Comparison of ENCODE assay signal across 22 cellular contexts in the genomic region with DNA sequence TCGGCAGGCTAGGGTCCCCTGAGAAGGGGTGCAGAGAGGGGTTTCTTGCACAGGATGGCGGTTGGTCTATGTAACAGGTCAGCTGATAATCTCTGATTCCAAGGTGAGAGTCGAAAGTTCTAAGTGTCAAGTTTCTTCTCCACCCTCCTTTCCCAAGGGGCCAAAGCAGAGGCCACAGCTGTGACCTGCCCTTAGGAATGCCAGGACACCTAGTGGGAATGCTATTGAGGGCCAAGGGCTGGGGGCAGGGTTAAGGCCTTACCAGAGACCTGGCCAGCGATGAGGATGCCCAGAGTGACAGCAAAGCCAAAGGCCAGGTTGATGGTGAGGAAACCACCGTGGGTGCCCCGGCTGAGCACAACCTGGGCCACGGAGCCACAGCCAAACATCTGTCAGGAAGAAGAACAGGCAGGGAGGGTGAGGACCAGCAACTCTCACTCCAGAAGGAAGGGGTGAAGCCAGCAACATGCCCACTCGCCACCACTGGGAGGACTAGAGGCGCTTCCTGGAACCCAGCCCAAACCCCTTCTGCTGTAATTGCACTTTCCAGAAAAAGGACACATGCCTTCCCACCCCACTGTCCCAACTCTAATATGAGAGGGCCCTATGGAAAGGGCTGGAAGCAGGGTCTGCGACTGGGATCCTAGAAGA. TPM values are rescaled to one million over a fixed set of nuclear protein-coding genes. Genes with fewer than 3 reads are reported as not detected.
DNase-seq lines count a peak whose midpoint lies in the region; ATAC-seq and TF ChIP-seq lines count a peak whose summit lies in the region.
"Had no signal": no experiment of that assay in that cellular context is flagged by ENCODE, and none has a peak within 500 bp of the region (broad histone marks: within the 10 kb centered on the region; RNA-seq: fewer than 3 reads in every experiment).

No MANE protein-coding gene starts in this region.

- no peaks in the 10 kb centered on the region for H4K20me1 ChIP-seq in GM23248 (ENCODE audit: insufficient read depth)

- H3K27ac ChIP-seq in endodermal cell (ENCODE audit: low read depth, low read length) = no peak overlapping the region
- peak overlapping the region; percentile 69 for H3K27ac ChIP-seq in suprapubic skin
- no peak overlapping the region for H3K27ac ChIP-seq in GM23248
- H3K27ac ChIP-seq in upper lobe of left lung = peak overlapping the region in 1 of 4 donors; percentile 40
- H3K27ac ChIP-seq: body of pancreas, esophagus muscularis mucosa, tibial artery had no signal

- H3K4me3 Mint-ChIP-seq in endodermal cell = no peak overlapping the region
- H3K4me3 Mint-ChIP-seq: stimulated activated memory B cell treated with anti-CD40 and anti-IgM and Interleukin-4, amounts not matched to agents 10 μg/mL and 1 μg/mL and 100 μg/mL, for 72 hours; T-helper 2 cell treated with Interferon-gamma antibody and Interleukin-4, amounts not matched to agents 5 μg/mL and 100 μg/mL, for 36 hours had no signal

- TF ChIP-seq POLR2A in suprapubic skin (IDR thresholded peaks at IDR 0.05) = no peak
- no peak for TF ChIP-seq POLR2A in upper lobe of left lung (IDR thresholded peaks at IDR 0.05)

- TF ChIP-seq CTCF in endodermal cell (conservative IDR thresholded peaks at IDR 0.05) = peak; percentile 23
- TF ChIP-seq CTCF in suprapubic skin (IDR thresholded peaks at IDR 0.05) = no peak
- no peak for TF ChIP-seq CTCF in upper lobe of left lung (IDR thresholded peaks at IDR 0.05)

- no peaks in the 10 kb centered on the region for H3F3A ChIP-seq in GM23248 (ENCODE audit: insufficient read depth)

- in situ Hi-C loops in GM23248 (cut with MboI) = no loop called here

- H3K27ac Mint-ChIP-seq in endodermal cell = peak overlapping the region; percentile 36
- H3K27ac Mint-ChIP-seq: naive B cell; T-helper 2 cell treated with Interferon-gamma antibody and Interleukin-4, amounts not matched to agents 5 μg/mL and 100 μg/mL, for 36 hours had no signal

- no peaks in the 10 kb centered on the region for H3K79me2 ChIP-seq in GM23248 (ENCODE audit: insufficient read depth)

- H3K27me3 ChIP-seq in endodermal cell (ENCODE audit: control insufficient read depth, insufficient read depth, low read length, poor library complexity, severe bottlenecking) = peaks cover 9% of the 10 kb centered on the region
- H3K27me3 ChIP-seq in suprapubic skin = no peaks in the 10 kb centered on the region
- H3K27me3 ChIP-seq in GM23248 (replicated peaks; ENCODE audit: insufficient read depth) = no peaks in the 10 kb centered on the region; the same call in 1 of the 2 replicates
- H3K27me3 ChIP-seq in upper lobe of left lung = no peaks in the 10 kb centered on the region
- H3K27me3 ChIP-seq: body of pancreas had no signal

- no peaks in the 10 kb centered on the region for H3K9me3 Mint-ChIP-seq in endodermal cell
- H3K9me3 Mint-ChIP-seq: naive B cell; stimulated activated memory B cell treated with anti-CD40 and anti-IgM and Interleukin-4, amounts not matched to agents 10 μg/mL and 1 μg/mL and 100 μg/mL, for 72 hours; T-helper 2 cell treated with Interferon-gamma antibody and Interleukin-4, amounts not matched to agents 5 μg/mL and 100 μg/mL, for 36 hours had no signal

- H3K4me1 ChIP-seq in endodermal cell (ENCODE audit: control insufficient read depth, insufficient read depth, low read length) = peaks cover 23% of the 10 kb centered on the region
- H3K4me1 ChIP-seq in suprapubic skin = peaks cover 84% of the 10 kb centered on the region
- peaks cover 15% of the 10 kb centered on the region for H3K4me1 ChIP-seq in GM23248 (ENCODE audit: insufficient read depth)
- H3K4me1 ChIP-seq in upper lobe of left lung = peaks cover 14 to 47% (median 41%) of the 10 kb centered on the region in 4 donors

- no peak overlapping the region for H3K4me2 ChIP-seq in GM23248 (ENCODE audit: unreplicated experiment)

- no peak for ATAC-seq in HG03097 (IDR thresholded peaks at IDR 0.05; ENCODE audit: low FRiP score, unreplicated experiment)
- no peak for ATAC-seq in upper lobe of left lung (ENCODE audit: low FRiP score in 2 of 2)
- ATAC-seq: activated CD4-positive, CD25-positive, alpha-beta regulatory T cell treated with anti-CD3 and anti-CD28 coated beads, Interleukin-2, amount 50 U/mL, for 24 hours; body of pancreas; stimulated activated memory B cell treated with anti-CD40 and anti-IgM and Interleukin-4, amounts not matched to agents 10 μg/mL and 1 μg/mL and 100 μg/mL, for 72 hours had no signal

- H3K9me3 ChIP-seq in endodermal cell (ENCODE audit: control insufficient read depth, low read length) (no peaks in the 10 kb centered on the region), suprapubic skin (no peaks in the 10 kb centered on the region), GM23248 (ENCODE audit: low read depth) (no peaks in the 10 kb centered on the region), upper lobe of left lung (no peaks in the 10 kb centered on the region)
- H3K9me3 ChIP-seq: body of pancreas, esophagus muscularis mucosa, tibial artery had no signal

- H3K4me1 Mint-ChIP-seq in endodermal cell = peaks cover 34% of the 10 kb centered on the region

- TF ChIP-seq EP300 in Ishikawa (IDR thresholded peaks at IDR 0.05; ENCODE audit: borderline replicate concordance) = peak; percentile 57; the same call in 1 of the 2 replicates
- TF ChIP-seq EP300 in suprapubic skin (IDR thresholded peaks at IDR 0.05) = no peak
- TF ChIP-seq EP300 in upper lobe of left lung (IDR thresholded peaks at IDR 0.05) = no peak

- peak; percentile 21 for DNase-seq in activated CD4-positive, CD25-positive, alpha-beta regulatory T cell treated with anti-CD3 and anti-CD28 coated beads, Interleukin-2, amount 50 U/mL, for 72 hours
- no peak for DNase-seq in activated CD4-positive, CD25-positive, alpha-beta regulatory T cell (lab: John Stamatoyannopoulos, UW)
- DNase-seq in endodermal cell (peak; percentile 76), suprapubic skin (ENCODE audit: low spot score in 2 of 2) (no peak), GM23248 (no peak), upper lobe of left lung (no peak)
- DNase-seq: activated CD8-positive, alpha-beta memory T cell treated with anti-CD3 and anti-CD28 coated beads, Interleukin-2, amount 50 U/mL, for 4 hours; activated naive CD4-positive, alpha-beta T cell treated with anti-CD3 and anti-CD28 coated beads, Interleukin-2, amount 50 U/mL, for 16 hours; glutamatergic neuron; naive B cell; NCI-H187 treated with DMSO at 0.1 percent for 48 hours; SIG-M5; tibial artery had no signal

- H3K36me3 Mint-ChIP-seq in endodermal cell (ENCODE audit: low read depth) = no peaks in the 10 kb centered on the region
- H3K36me3 Mint-ChIP-seq: naive B cell; stimulated activated memory B cell treated with anti-CD40 and anti-IgM and Interleukin-4, amounts not matched to agents 10 μg/mL and 1 μg/mL and 100 μg/mL, for 72 hours had no signal

- 89 to 91% methylated on average over 5 to 10 of the region's 10 CpGs for WGBS in endodermal cell (ENCODE audit: insufficient coverage in 1 of 2, insufficient read length in 1 of 2), 2 experiments
- WGBS in suprapubic skin = 48% methylated on average over 10 of the region's 10 CpGs
- 80% methylated on average over 10 of the region's 10 CpGs for WGBS in GM23248 (ENCODE audit: low coverage in 1 of 2, low lambda C conversion rate in 2 of 2, missing lambda C conversion rate in 2 of 2), 2 experiments
- WGBS in upper lobe of left lung, 2 donors = 71 to 83% methylated on average over 8 to 9 of the region's 10 CpGs

- no peaks in the 10 kb centered on the region for H3K9me2 ChIP-seq in GM23248 (ENCODE audit: insufficient read depth)

- H3K36me3 ChIP-seq in endodermal cell (ENCODE audit: control insufficient read depth, insufficient read depth, low read length) = no peaks in the 10 kb centered on the region
- peaks cover 11% of the 10 kb centered on the region for H3K36me3 ChIP-seq in suprapubic skin
- H3K36me3 ChIP-seq in GM23248 (ENCODE audit: low read depth) = no peaks in the 10 kb centered on the region
- peaks cover 0 to 14% (median 10%) of the 10 kb centered on the region in 4 donors for H3K36me3 ChIP-seq in upper lobe of left lung

- no peak overlapping the region for H3K9ac ChIP-seq in endodermal cell (ENCODE audit: extremely low read depth, low read length, poor library complexity, severe bottlenecking)
- no peak overlapping the region for H3K9ac ChIP-seq in GM23248

- no peak overlapping the region for H3K4me3 ChIP-seq in endodermal cell (ENCODE audit: low read length)
- peak overlapping the region; percentile 59 for H3K4me3 ChIP-seq in suprapubic skin
- H3K4me3 ChIP-seq in GM23248 = no peak overlapping the region
- peak overlapping the region in 1 of 4 donors; percentile 13 for H3K4me3 ChIP-seq in upper lobe of left lung
- H3K4me3 ChIP-seq: body of pancreas, esophagus muscularis mucosa, tibial artery had no signal

- H2AFZ ChIP-seq in GM23248 = no peak overlapping the region

- peaks cover 28% of the 10 kb centered on the region for H3K27me3 Mint-ChIP-seq in endodermal cell (ENCODE audit: insufficient read depth)

- TF ChIP-seq RAD21 in Ishikawa (IDR thresholded peaks at IDR 0.05; ENCODE audit: low read depth) = no peak

TF ChIP-seq in Ishikawa, 13 proteins besides CTCF, POLR2A, EP300 and RAD21 (continues in another document):
- peak; percentile 76 for TF ChIP-seq TEAD4 (IDR thresholded peaks at IDR 0.05)

RNA-seq across cellular contexts. Expression of a gene that starts 3.8 kb away (rescaled TPM):
- total RNA-seq in endodermal cell (1 to 10 TPM; 2.2 to 2.7 TPM), suprapubic skin (1,000 to 10,000 TPM; 1,277 to 1,951 (median 1,548) TPM), upper lobe of left lung (100 to 1,000 TPM in 5 of 6 donors, 10 to 100 TPM in 1; 62.5 to 468 (median 201) TPM)
- polyA plus RNA-seq in endodermal cell (2013, experiment 1 of 2) = 3.4 TPM
- 2.7 TPM for polyA plus RNA-seq in endodermal cell (2013, experiment 2 of 2)
- not detected in 2 replicates for total RNA-seq in GM23248 (2014; rRNA removed; shearing (Covaris generic))
- 0.19 and 0.29 TPM in 2 replicates for polyA plus RNA-seq in GM23248 (2016; fragmentation: Nextera tagmentation; extraction: Ambion mirVana)

RNA-seq across cellular contexts. Expression of a gene that starts 30.1 kb away (rescaled TPM):
- total RNA-seq in endodermal cell (10 to 100 TPM; 34.2 to 34.6 TPM), suprapubic skin (10 to 100 TPM; 40.4 to 50.4 (median 44.1) TPM), upper lobe of left lung (10 to 100 TPM; 17.8 to 47.6 (median 31.9) TPM)
- polyA plus RNA-seq in endodermal cell (2013, experiment 1 of 2) = 19.9 TPM
- 18.1 TPM for polyA plus RNA-seq in endodermal cell (2013, experiment 2 of 2)
- 27.9 and 31.2 TPM in 2 replicates for total RNA-seq in GM23248 (2014; rRNA removed; shearing (Covaris generic))
- polyA plus RNA-seq in GM23248 (2016; fragmentation: Nextera tagmentation; extraction: Ambion mirVana) = 18.0 and 19.4 TPM in 2 replicates

RNA-seq across cellular contexts. Expression of a gene that starts 41.3 kb away (rescaled TPM):
- total RNA-seq in endodermal cell (under 1 TPM in 1 of 2 donors, not detected in 1; 0.38 TPM), suprapubic skin (10 to 100 TPM in 2 of 4 donors, 1 to 10 TPM in 2; 2.1 to 66.5 (median 13.1) TPM), upper lobe of left lung (10 to 100 TPM in 1 of 6 donors, 1 to 10 TPM in 5; 2.1 to 23.0 (median 4.8) TPM)
- not detected for polyA plus RNA-seq in endodermal cell (2013, experiment 1 of 2)
- polyA plus RNA-seq in endodermal cell (2013, experiment 2 of 2) = 0.37 TPM
- not detected in 2 replicates for total RNA-seq in GM23248 (2014; rRNA removed; shearing (Covaris generic))
- not detected in 2 replicates for polyA plus RNA-seq in GM23248 (2016; fragmentation: Nextera tagmentation; extraction: Ambion mirVana)
- total RNA-seq: A673, dermis microvascular lymphatic vessel endothelial cell had no signal

Comparison
In these comparisons a context has a peak if more than half of its experiments do, and no peak if none do; other contexts are left out.
1. DNase-seq: peak in activated CD4-positive, CD25-positive, alpha-beta regulatory T cell treated with anti-CD3 and anti-CD28 coated beads, Interleukin-2, amount 50 U/mL, for 72 hours (single experiment) and endodermal cell (single experiment); none in activated CD4-positive, CD25-positive, alpha-beta regulatory T cell (0 of 4), suprapubic skin (0 of 2), GM23248 (single experiment) and upper lobe of left lung (0 of 2).
2. RNA of a gene that starts 3.8 kb away (total RNA-seq): 1,277 to 1,951 TPM in suprapubic skin and 62.5 to 468 TPM in upper lobe of left lung; 2.2 to 2.7 TPM in endodermal cell and not detected in GM23248; every median in the first group is over 10 times any median in the second.